In the genomic region with DNA sequence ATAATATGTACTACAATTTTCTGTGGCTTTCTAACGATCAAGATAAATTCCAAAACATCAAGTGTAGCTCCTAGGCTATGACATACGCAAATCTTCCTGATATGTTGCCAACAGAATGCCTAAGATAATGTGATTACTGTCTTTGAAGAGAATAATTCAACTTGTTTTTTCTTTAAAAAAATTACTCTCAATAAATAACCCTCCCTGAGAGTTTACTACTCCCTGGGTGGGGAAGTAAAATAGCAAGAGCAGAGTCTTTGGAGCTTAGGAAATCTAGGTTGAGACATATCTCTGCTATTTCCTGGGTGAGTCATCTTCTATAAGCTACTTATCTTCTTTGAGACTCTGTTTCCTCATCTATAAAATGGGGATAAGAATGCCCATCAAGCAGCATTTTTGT, we compare ENCODE assay signal across 27 cellular contexts.
DNase-seq lines count a peak whose midpoint lies in the region; ATAC-seq, FAIRE-seq and TF ChIP-seq lines count a peak whose summit lies in the region.
"Had no signal": no experiment of that assay in that cellular context is flagged by ENCODE, and none has a peak within 500 bp of the region (broad histone marks: within the 10 kb centered on the region; RNA-seq: fewer than 3 reads in every experiment).

No MANE protein-coding gene starts in this region.

- H2BK5ac ChIP-seq in mesenchymal stem cell (ENCODE audit: low read depth, low read length, poor library complexity, severe bottlenecking), result no peak overlapping the region

- no peak overlapping the region for H4K8ac ChIP-seq in mesenchymal stem cell (ENCODE audit: low read length)

- H2BK15ac ChIP-seq in mesenchymal stem cell (ENCODE audit: low read depth, poor library complexity, severe bottlenecking), result no peak overlapping the region

- H3K27ac ChIP-seq in K562 (ENCODE audit: extremely low read depth, low read depth, low read length), result no peak overlapping the region
- no peak overlapping the region for H3K27ac ChIP-seq in mesenchymal stem cell (ENCODE audit: low read length, poor library complexity, severe bottlenecking)
- H3K27ac ChIP-seq: breast epithelium, coronary artery, heart right ventricle, transverse colon had no signal

- no peak overlapping the region for H3K23ac ChIP-seq in mesenchymal stem cell (ENCODE audit: low read length in 2 of 2)

- H3K9ac ChIP-seq in K562 (ENCODE audit: insufficient read depth in 1 of 2, low read depth in 2 of 2, low read length in 2 of 2) (no peak overlapping the region), mesenchymal stem cell (ENCODE audit: low read length) (no peak overlapping the region)

- H2BK12ac ChIP-seq in mesenchymal stem cell (ENCODE audit: low read length in 2 of 2), result no peak overlapping the region

- no peak for ATAC-seq in K562
- no peak for ATAC-seq in activated CD4-positive, alpha-beta T cell treated with anti-CD3 and anti-CD28 coated beads for 36 hours
- ATAC-seq: activated T-cell treated with anti-CD3 and anti-CD28 coated beads, Interleukin-2, amount 50 U/mL, for 72 hours; heart right ventricle had no signal

- H3K4ac ChIP-seq in mesenchymal stem cell (ENCODE audit: low read depth in 1 of 2, low read length in 2 of 2), result no peak overlapping the region

- H3K4me3 Mint-ChIP-seq in activated CD4-positive, alpha-beta T cell treated with anti-CD3 and anti-CD28 coated beads for 36 hours, result no peak overlapping the region
- H3K4me3 Mint-ChIP-seq: activated CD4-positive, alpha-beta T cell treated with anti-CD3 and anti-CD28 coated beads, Interleukin-2, amount 10 ng/mL, durations not matched to agents 24 days and 14 days; activated T-cell treated with anti-CD3 and anti-CD28 coated beads, Interleukin-2, amount 50 U/mL, for 72 hours; CD8-positive, alpha-beta memory T cell; IgD-negative memory B cell had no signal

- H2BK120ac ChIP-seq in mesenchymal stem cell (ENCODE audit: low read depth, low read length), result no peak overlapping the region

- BruUV-seq in K562 (replicated peaks; lab: Mats Ljungman, UMichigan), result no TSS peak

- H4K91ac ChIP-seq in mesenchymal stem cell (ENCODE audit: low read length), result no peak overlapping the region

- H3K4me3 ChIP-seq in K562, result no peak overlapping the region
- no peak overlapping the region for H3K4me3 ChIP-seq in mesenchymal stem cell (ENCODE audit: insufficient read depth in 1 of 2, low read depth in 1 of 2, low read length in 2 of 2)
- H3K4me3 ChIP-seq: breast epithelium, coronary artery, heart right ventricle, transverse colon had no signal

- H2AFZ ChIP-seq in K562 (ENCODE audit: low read depth, low read length) (no peak overlapping the region), mesenchymal stem cell (ENCODE audit: low read depth, low read length) (no peak overlapping the region)

- H3K27me3 Mint-ChIP-seq in activated CD4-positive, alpha-beta T cell treated with anti-CD3 and anti-CD28 coated beads for 36 hours, result no peaks in the 10 kb centered on the region
- H3K27me3 Mint-ChIP-seq: activated CD4-positive, alpha-beta T cell treated with anti-CD3 and anti-CD28 coated beads, Interleukin-2, amount 10 ng/mL, durations not matched to agents 24 days and 14 days; IgD-negative memory B cell had no signal

- H3K36me3 ChIP-seq in K562 (ENCODE audit: control insufficient read depth, insufficient read depth, low read length), result no peaks in the 10 kb centered on the region
- H3K36me3 ChIP-seq in mesenchymal stem cell (ENCODE audit: control insufficient read depth in 1 of 2, insufficient read depth in 2 of 2, low read depth in 1 of 2, low read length in 2 of 2), result no peaks in the 10 kb centered on the region
- H3K36me3 ChIP-seq: breast epithelium, heart right ventricle, transverse colon had no signal

- no peak for TF ChIP-seq RAD21 in K562 (CRISPR knock-in tag; conservative IDR thresholded peaks at IDR 0.05 in 1 of 2, IDR thresholded peaks at IDR 0.05 in 1 of 2)

- H3K14ac ChIP-seq in mesenchymal stem cell (ENCODE audit: low read length in 2 of 2), result no peak overlapping the region

- no peak overlapping the region for H3K18ac ChIP-seq in mesenchymal stem cell (ENCODE audit: low read depth in 1 of 2, low read length in 2 of 2)

- no peak for FAIRE-seq in K562 (lab: Jason Lieb, UNC)
- FAIRE-seq: endometrium, GM12891, RCC 7860 had no signal

- CTCF ChIA-PET in K562 (lab: Yijun Ruan, JAX; ENCODE audit: low intra/inter-chr PET ratio), result no interaction called here
- CTCF ChIA-PET in activated CD4-positive, alpha-beta T cell treated with anti-CD3 and anti-CD28 coated beads for 36 hours (lab: Charles Lee), result interaction anchor here (0.7 kb wide), 1 partner anchor 561 kb away, joined by 3 read pairs; no protein-coding TSS in a partner anchor

- no peaks in the 10 kb centered on the region for H3K4me1 ChIP-seq in K562 (replicated peaks in 1 of 2; ENCODE audit: control insufficient read depth in 2 of 2, insufficient read depth in 2 of 2, low read length in 2 of 2)
- no peaks in the 10 kb centered on the region for H3K4me1 ChIP-seq in mesenchymal stem cell (ENCODE audit: control insufficient read depth, insufficient read depth, low read depth, low read length)
- H3K4me1 ChIP-seq: breast epithelium, heart right ventricle, transverse colon had no signal

- H2AK5ac ChIP-seq in mesenchymal stem cell (ENCODE audit: low read length, severe bottlenecking), result no peak overlapping the region

- POLR2A ChIA-PET in K562 (lab: Yijun Ruan, JAX), result no interaction called here
- POLR2A ChIA-PET in activated CD4-positive, alpha-beta T cell treated with anti-CD3 and anti-CD28 coated beads for 36 hours (lab: Charles Lee), result no interaction called here

- H3K9me1 ChIP-seq in K562 (ENCODE audit: control insufficient read depth, insufficient read depth, low read length), result no peaks in the 10 kb centered on the region

- no peaks in the 10 kb centered on the region for H4K20me1 ChIP-seq in K562 (replicated peaks; ENCODE audit: control insufficient read depth, insufficient read depth, low read length)

- H3K9me3 ChIP-seq in K562 (replicated peaks; ENCODE audit: control insufficient read depth, insufficient read depth, low read depth, low read length) (no peaks in the 10 kb centered on the region), mesenchymal stem cell (ENCODE audit: control insufficient read depth, low read length) (peaks cover 11% of the 10 kb centered on the region)

- H3K27ac Mint-ChIP-seq in activated CD4-positive, alpha-beta T cell treated with anti-CD3 and anti-CD28 coated beads for 36 hours, result no peak overlapping the region
- H3K27ac Mint-ChIP-seq: activated CD4-positive, alpha-beta T cell treated with anti-CD3 and anti-CD28 coated beads, Interleukin-2, amount 10 ng/mL, durations not matched to agents 24 days and 14 days; activated T-cell treated with anti-CD3 and anti-CD28 coated beads, Interleukin-2, amount 50 U/mL, for 72 hours; CD8-positive, alpha-beta memory T cell; IgD-negative memory B cell had no signal

- no peaks in the 10 kb centered on the region for H3K4me1 Mint-ChIP-seq in activated CD4-positive, alpha-beta T cell treated with anti-CD3 and anti-CD28 coated beads for 36 hours
- H3K4me1 Mint-ChIP-seq: activated CD4-positive, alpha-beta T cell treated with anti-CD3 and anti-CD28 coated beads, Interleukin-2, amount 10 ng/mL, durations not matched to agents 24 days and 14 days; CD8-positive, alpha-beta memory T cell; IgD-negative memory B cell had no signal

- DNase-seq in EL, result peak; percentile 39
- DNase-seq in M059J (ENCODE audit: low read depth), result peak; percentile 45
- DNase-seq in K562 (ENCODE audit: extremely low read depth in 1 of 4, low spot score in 3 of 4), result no peak
- peak; percentile 28 for DNase-seq in mesenchymal stem cell
- DNase-seq in dedifferentiated amniotic fluid mesenchymal stem cell (ENCODE audit: extremely low spot score), result no peak
- no peak for DNase-seq in activated CD4-positive, alpha-beta T cell treated with anti-CD3 and anti-CD28 coated beads for 36 hours
- no peak for DNase-seq in kidney tubule cell (ENCODE audit: low spot score)
- DNase-seq: activated CD4-positive, alpha-beta T cell treated with anti-CD3 and anti-CD28 coated beads, Interleukin-2, amount 10 ng/mL, durations not matched to agents 24 days and 14 days; activated naive CD4-positive, alpha-beta T cell treated with Interleukin-2 at 50 U/mL for 16 hours; activated T-cell treated with anti-CD3 and anti-CD28 coated beads, Interleukin-2, amount 50 U/mL, for 72 hours; amniotic stem cell; CD8-positive, alpha-beta memory T cell; DMS79; heart right ventricle; mesendoderm; MM.1S; NCI-H510A treated with DMSO at 0.1 percent for 48 hours; NK-92 treated with Interleukin-12 subunit alpha and Interleukin-12 subunit beta, amount 100 ng/mL, for 24 hours; stimulated activated CD8-positive, alpha-beta memory T cell treated with anti-CD3 and anti-CD28 coated beads, Interleukin-4, amount 100 ng/mL, for 48 hours; T-helper 2 cell; transverse colon had no signal

- H3K27me3 ChIP-seq in K562 (ENCODE audit: control insufficient read depth in 2 of 2, insufficient read depth in 2 of 2, low read length in 2 of 2) (no peaks in the 10 kb centered on the region), mesenchymal stem cell (ENCODE audit: control insufficient read depth in 1 of 2, insufficient read depth in 1 of 2, low read length in 2 of 2) (no peaks in the 10 kb centered on the region)
- H3K27me3 ChIP-seq: breast epithelium, transverse colon had no signal

- no peaks in the 10 kb centered on the region for H3K79me2 ChIP-seq in K562 (ENCODE audit: control insufficient read depth, insufficient read depth, low read length)

- TF ChIP-seq POLR2A in K562 (conservative IDR thresholded peaks at IDR 0.05), result no peak

- H3K4me2 ChIP-seq in K562 (ENCODE audit: insufficient read depth, low read length) (no peak overlapping the region), mesenchymal stem cell (ENCODE audit: low read length, poor library complexity, severe bottlenecking) (no peak overlapping the region)

- intact Hi-C loops in K562 (cut with micrococcal nuclease), result no loop called here
- intact Hi-C loops in activated CD4-positive, alpha-beta T cell treated with anti-CD3 and anti-CD28 coated beads for 36 hours (cut with DNase I, micrococcal nuclease), result no loop called here

- TF ChIP-seq EP300 in K562 (IDR thresholded peaks at IDR 0.05; ENCODE audit: low read length), result no peak

- H3K9me3 Mint-ChIP-seq in activated CD4-positive, alpha-beta T cell treated with anti-CD3 and anti-CD28 coated beads for 36 hours (ENCODE audit: low read depth), result peaks cover 13% of the 10 kb centered on the region

- no peaks in the 10 kb centered on the region for H3K79me1 ChIP-seq in mesenchymal stem cell (replicated peaks; ENCODE audit: low read length, poor library complexity, severe bottlenecking)

- no peaks in the 10 kb centered on the region for H3K36me3 Mint-ChIP-seq in activated CD4-positive, alpha-beta T cell treated with anti-CD3 and anti-CD28 coated beads for 36 hours (ENCODE audit: low read depth)
- H3K36me3 Mint-ChIP-seq: CD8-positive, alpha-beta memory T cell; IgD-negative memory B cell had no signal

- in situ Hi-C loops in K562 (cut with MboI), result no loop called here

- TF ChIP-seq CTCF in K562 (IDR thresholded peaks at IDR 0.05 in 2 of 3, conservative IDR thresholded peaks at IDR 0.05 in 1 of 3; ENCODE audit: insufficient read depth in 2 of 3, low read depth in 1 of 3, low read length in 3 of 3), result no peak

- 0% methylated on average over 2 of the region's 2 CpGs for WGBS in K562 (ENCODE audit: insufficient coverage, low coverage, missing lambda C conversion rate)
- WGBS in mesenchymal stem cell, result no CpG with 5 or more reads among the region's 2 CpGs

TF ChIP-seq in K562, 482 proteins besides CTCF, POLR2A, EP300 and RAD21 (continues in another document):
- TF ChIP-seq RCOR1 (IDR thresholded peaks at IDR 0.05; ENCODE audit: borderline replicate concordance in 1 of 2, low read depth in 2 of 2, low read length in 2 of 2), result no peak

Comparison
In these comparisons a context has a peak if more than half of its experiments do, and no peak if none do; other contexts are left out.
1. DNase-seq: peak in EL (single experiment), M059J (single experiment) and mesenchymal stem cell (single experiment); none in K562 (0 of 4), dedifferentiated amniotic fluid mesenchymal stem cell (single experiment), activated CD4-positive, alpha-beta T cell treated with anti-CD3 and anti-CD28 coated beads for 36 hours (single experiment) and kidney tubule cell (single experiment).